Comparison of ENCODE assay signal across 9 cellular contexts in genomic region chr4:48445704-48446103, GRCh38. TPM values are rescaled to one million over a fixed set of nuclear protein-coding genes. Genes with fewer than 3 reads are reported as not detected.
DNase-seq lines count a peak whose midpoint lies in the region; ATAC-seq, FAIRE-seq and TF ChIP-seq lines count a peak whose summit lies in the region.
"Had no signal": no experiment of that assay in that cellular context is flagged by ENCODE, and none has a peak within 500 bp of the region (broad histone marks: within the 10 kb centered on the region; RNA-seq: fewer than 3 reads in every experiment).

No MANE protein-coding gene starts in this region.

- no peaks in the 10 kb centered on the region for H3K27me3 ChIP-seq in pancreas
- H3K27me3 ChIP-seq: gastrocnemius medialis had no signal

- TF ChIP-seq CTCF in coronary artery (IDR thresholded peaks at IDR 0.05): peak; percentile 46
- peak; percentile 21 to 49 (median 32) for TF ChIP-seq CTCF in pancreas (IDR thresholded peaks at IDR 0.05)

- WGBS in pancreas, 2 donors: 2 to 9% methylated on average over 3 of the region's 3 CpGs

- CTCF ChIA-PET in HEK293T (lab: Yijun Ruan, JAX): no interaction called here

- no peaks in the 10 kb centered on the region for H3K36me3 ChIP-seq in pancreas
- H3K36me3 ChIP-seq: gastrocnemius medialis had no signal

- H3K4me3 ChIP-seq in coronary artery (no peak overlapping the region), pancreas (no peak overlapping the region)
- H3K4me3 ChIP-seq: gastrocnemius medialis had no signal

- DNase-seq in ELR (ENCODE audit: low read depth) (peak; percentile 59), NAMALWA (ENCODE audit: low spot score) (peak; percentile 47), coronary artery (ENCODE audit: low spot score) (no peak), pancreas (no peak), HEK293T (ENCODE audit: extremely low spot score) (no peak)
- DNase-seq: gastrocnemius medialis had no signal

- intact Hi-C loops in pancreas (cut with DNase I): no loop called here

- ATAC-seq in pancreas (no peak), GM18909 (IDR thresholded peaks at IDR 0.05; ENCODE audit: poor library complexity, unreplicated experiment) (no peak), HG02938 (IDR thresholded peaks at IDR 0.05; ENCODE audit: unreplicated experiment) (no peak)
- ATAC-seq: gastrocnemius medialis had no signal

- peak; percentile 43 for FAIRE-seq in pancreas (lab: Jason Lieb, UNC)

- H3K27ac ChIP-seq in coronary artery (no peak overlapping the region), pancreas (no peak overlapping the region)
- H3K27ac ChIP-seq: gastrocnemius medialis had no signal

- no peaks in the 10 kb centered on the region for H3K9me3 ChIP-seq in pancreas
- H3K9me3 ChIP-seq: gastrocnemius medialis had no signal

- POLR2A ChIA-PET in HEK293T (lab: Yijun Ruan, JAX): no interaction called here

- H3K4me1 ChIP-seq in pancreas: no peaks in the 10 kb centered on the region
- H3K4me1 ChIP-seq: gastrocnemius medialis had no signal

TF ChIP-seq in HEK293T, 16 proteins besides CTCF, POLR2A, EP300 and RAD21:
- no peak for TF ChIP-seq TARDBP (IDR thresholded peaks at IDR 0.05)
- no peak for TF ChIP-seq NFRKB (IDR thresholded peaks at IDR 0.05)
- no peak for TF ChIP-seq HDGF (IDR thresholded peaks at IDR 0.05; ENCODE audit: borderline replicate concordance)
- no peak for TF ChIP-seq SP1 (IDR thresholded peaks at IDR 0.05)
- TF ChIP-seq FOXK2 (IDR thresholded peaks at IDR 0.05): no peak
- TF ChIP-seq, protein P1, sequence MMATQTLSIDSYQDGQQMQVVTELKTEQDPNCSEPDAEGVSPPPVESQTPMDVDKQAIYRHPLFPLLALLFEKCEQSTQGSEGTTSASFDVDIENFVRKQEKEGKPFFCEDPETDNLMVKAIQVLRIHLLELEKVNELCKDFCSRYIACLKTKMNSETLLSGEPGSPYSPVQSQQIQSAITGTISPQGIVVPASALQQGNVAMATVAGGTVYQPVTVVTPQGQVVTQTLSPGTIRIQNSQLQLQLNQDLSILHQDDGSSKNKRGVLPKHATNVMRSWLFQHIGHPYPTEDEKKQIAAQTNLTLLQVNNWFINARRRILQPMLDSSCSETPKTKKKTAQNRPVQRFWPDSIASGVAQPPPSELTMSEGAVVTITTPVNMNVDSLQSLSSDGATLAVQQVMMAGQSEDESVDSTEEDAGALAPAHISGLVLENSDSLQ (IDR thresholded peaks at IDR 0.05): no peak
- TF ChIP-seq CTBP1 (IDR thresholded peaks at IDR 0.05; ENCODE audit: borderline replicate concordance): no peak
- no peak for TF ChIP-seq ARNT (IDR thresholded peaks at IDR 0.05)
- TF ChIP-seq LEF1 (IDR thresholded peaks at IDR 0.05; ENCODE audit: borderline replicate concordance): no peak
- TF ChIP-seq ZNF384 (IDR thresholded peaks at IDR 0.05): no peak
- no peak for TF ChIP-seq FOXM1 (IDR thresholded peaks at IDR 0.05; ENCODE audit: borderline replicate concordance)
- no peak for TF ChIP-seq SUZ12 (IDR thresholded peaks at IDR 0.05)
- no peak for TF ChIP-seq L3MBTL2 (conservative IDR thresholded peaks at IDR 0.05)
- no peak for TF ChIP-seq ELF4 (IDR thresholded peaks at IDR 0.05)
- no peak for TF ChIP-seq BHLHE40 (IDR thresholded peaks at IDR 0.05; ENCODE audit: borderline replicate concordance)
- no peak for TF ChIP-seq FOXA1 (IDR thresholded peaks at IDR 0.05)

RNA-seq across cellular contexts. Expression of gene SLC10A4, which starts 37.4 kb away (rescaled TPM):
- not detected for total RNA-seq in pancreas
- under 1 TPM in 1 of 2 donors, not detected in 1; 0.42 TPM for polyA plus RNA-seq in pancreas

RNA-seq across cellular contexts. Expression of gene ZAR1, which starts 44.3 kb away (rescaled TPM):
- not detected for total RNA-seq in pancreas
- not detected for polyA plus RNA-seq in pancreas
- total RNA-seq: gastrocnemius medialis, H4 had no signal

Comparison
In these comparisons a context has a peak if more than half of its experiments do, and no peak if none do; other contexts are left out.
1. DNase-seq: peak in ELR (single experiment) and NAMALWA (single experiment); none in coronary artery (single experiment), pancreas (0 of 6) and HEK293T (single experiment).